ENCODE assay signal across 9 cellular contexts in the genomic region with DNA sequence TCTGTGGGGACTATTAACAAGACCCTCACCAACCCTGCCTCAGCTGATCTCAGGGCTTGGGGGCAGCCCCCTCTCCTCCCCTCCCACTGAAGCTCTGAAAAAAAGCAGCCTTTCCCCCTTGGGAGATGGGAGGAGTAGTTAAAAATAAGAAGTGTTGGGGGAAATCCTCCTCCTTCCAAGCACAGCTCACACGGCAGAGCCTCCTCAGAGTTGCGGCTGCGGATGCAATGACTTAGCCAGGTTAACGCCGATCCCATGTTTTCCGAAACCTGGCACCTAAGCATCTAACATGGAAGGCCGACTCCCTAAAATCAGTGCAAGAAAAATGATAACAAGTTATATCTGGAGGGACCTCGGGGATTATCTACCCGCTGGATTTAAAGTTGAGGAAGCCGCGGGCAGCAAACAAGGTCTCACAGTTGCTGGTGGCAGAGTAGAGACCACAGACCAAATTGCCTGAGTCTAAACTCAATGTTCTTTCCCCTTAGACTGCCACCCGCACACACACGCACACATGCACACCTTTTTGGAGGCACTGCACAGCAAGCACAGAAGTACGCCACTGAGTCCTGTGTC. TPM values are rescaled to one million over a fixed set of nuclear protein-coding genes. Genes with fewer than 3 reads are reported as not detected.
DNase-seq lines count a peak whose midpoint lies in the region; ATAC-seq and TF ChIP-seq lines count a peak whose summit lies in the region.
"Had no signal": no experiment of that assay in that cellular context is flagged by ENCODE, and none has a peak within 500 bp of the region (broad histone marks: within the 10 kb centered on the region; RNA-seq: fewer than 3 reads in every experiment).

No MANE protein-coding gene starts in this region.

- intact Hi-C loops in IMR-90 (cut with micrococcal nuclease) (no loop called here), breast epithelium (cut with DNase I; ENCODE audit: low total_unique reads) (no loop called here)

- peak overlapping the region; percentile 50 for H2BK20ac ChIP-seq in IMR-90 (ENCODE audit: low read depth, low read length)

- peak overlapping the region; percentile 80 for H3K4me2 ChIP-seq in IMR-90 (ENCODE audit: low read depth, low read length)

- H3K9me3 ChIP-seq in IMR-90 (ENCODE audit: control insufficient read depth, insufficient read depth, low read length): no peaks in the 10 kb centered on the region
- H3K9me3 ChIP-seq in breast epithelium: no peaks in the 10 kb centered on the region

- peak overlapping the region; percentile 93 for H2AFZ ChIP-seq in IMR-90 (replicated peaks; ENCODE audit: low read length, poor library complexity)

- H2BK120ac ChIP-seq in IMR-90 (ENCODE audit: low read depth, low read length): peak overlapping the region; percentile 95

- no peaks in the 10 kb centered on the region; the same call in 1 of the 2 replicates for H3K9me1 ChIP-seq in IMR-90 (ENCODE audit: insufficient read depth, low read length)

- H3K4me1 ChIP-seq in IMR-90 (ENCODE audit: control insufficient read depth, insufficient read depth, low read length) (peaks cover 4% of the 10 kb centered on the region), breast epithelium (no peaks in the 10 kb centered on the region)

- H4K20me1 ChIP-seq in IMR-90 (ENCODE audit: insufficient read depth, low read length): peaks cover 36% of the 10 kb centered on the region

- peak overlapping the region; percentile 80 for H3K4ac ChIP-seq in IMR-90 (ENCODE audit: low read depth, low read length)

- H2BK15ac ChIP-seq in IMR-90 (ENCODE audit: low read depth, low read length): peak overlapping the region; percentile 84; the same call in 2 of the 3 replicates

- H3K4me1 Mint-ChIP-seq in stimulated activated memory B cell treated with anti-CD40 and anti-IgM and Interleukin-4, amounts not matched to agents 10 μg/mL and 1 μg/mL and 100 μg/mL, for 72 hours: peaks cover 17% of the 10 kb centered on the region

- peaks cover 69% of the 10 kb centered on the region for H3K27me3 Mint-ChIP-seq in stimulated activated memory B cell treated with anti-CD40 and anti-IgM and Interleukin-4, amounts not matched to agents 10 μg/mL and 1 μg/mL and 100 μg/mL, for 72 hours

- H3K9ac ChIP-seq in IMR-90 (ENCODE audit: low read depth, low read length): peak overlapping the region; percentile 86

- H3K18ac ChIP-seq in IMR-90 (ENCODE audit: low read depth, low read length): peak overlapping the region; percentile 25

- peak overlapping the region; percentile 43 for H3K4me3 ChIP-seq in IMR-90 (ENCODE audit: insufficient read depth, low read depth, low read length)
- peak overlapping the region; percentile 85 to 93 (median 90) for H3K4me3 ChIP-seq in breast epithelium
- peak overlapping the region; percentile 87 for H3K4me3 ChIP-seq in kidney epithelial cell (ENCODE audit: low read depth, low read length)

- no TSS peak for BruUV-seq in IMR-90 (replicated peaks; lab: Mats Ljungman, UMichigan)

- H4K91ac ChIP-seq in IMR-90 (ENCODE audit: insufficient read depth, low read depth, low read length): peak overlapping the region; percentile 90

- peak overlapping the region; percentile 48; the same call in 1 of the 2 replicates for H4K5ac ChIP-seq in IMR-90 (ENCODE audit: low read depth, low read length)

- no peak for TF ChIP-seq POLR2A in IMR-90 (IDR thresholded peaks at IDR 0.05; ENCODE audit: low read depth, low read length)
- no peak for TF ChIP-seq POLR2A in breast epithelium (IDR thresholded peaks at IDR 0.05)

- H3K27ac ChIP-seq in IMR-90 (ENCODE audit: insufficient read depth, low read length) (peak overlapping the region; percentile 80), breast epithelium (peak overlapping the region; percentile 93 to 95)

- 53% methylated on average over 5 of the region's 14 CpGs; no CpG with 5 or more reads in 1 of the 2 experiments for WGBS in IMR-90 (ENCODE audit: extremely low coverage in 2 of 2, insufficient read length in 1 of 2), 2 experiments

- H3K27me3 ChIP-seq in IMR-90 (ENCODE audit: control insufficient read depth, insufficient read depth, low read length) (no peaks in the 10 kb centered on the region), breast epithelium (no peaks in the 10 kb centered on the region), kidney epithelial cell (ENCODE audit: control insufficient read depth, insufficient read depth, low read length) (no peaks in the 10 kb centered on the region)

- peak overlapping the region; percentile 71 for H3K56ac ChIP-seq in IMR-90 (ENCODE audit: extremely low read depth, insufficient read depth, low read length)

- DNase-seq in IMR-90: no peak
- no peak for DNase-seq in breast epithelium (ENCODE audit: low spot score in 2 of 2)
- no peak for DNase-seq in kidney epithelial cell (ENCODE audit: low read depth)
- DNase-seq in NCI-H2227 treated with DMSO at 0.1 percent for 48 hours (lab: John Stamatoyannopoulos, UW): no peak
- DNase-seq in iPS-NIHi11 (ENCODE audit: low spot score): no peak
- no peak for DNase-seq in Ammon's horn (ENCODE audit: low spot score)
- DNase-seq: activated CD8-positive, alpha-beta memory T cell treated with anti-CD3 and anti-CD28 coated beads for 24 hours had no signal

- H2AK9ac ChIP-seq in IMR-90 (replicated peaks; ENCODE audit: low read depth, low read length, poor library complexity): peak overlapping the region; percentile 93

- in situ Hi-C loops in IMR-90 (cut with MboI; ENCODE audit: low sequenced_read_pairs): loop anchor here (10.0 kb wide), 1 partner anchor 147 kb away; no protein-coding TSS in a partner anchor

- peak overlapping the region; percentile 98 for H3K14ac ChIP-seq in IMR-90 (replicated peaks; ENCODE audit: low read depth, low read length)

- POLR2A ChIA-PET in IMR-90 (lab: Charles Lee; ENCODE audit: unreplicated experiment): no interaction called here

- H3K23ac ChIP-seq in IMR-90 (ENCODE audit: low read depth, low read length): peak overlapping the region; percentile 91

- dilution Hi-C loops in IMR-90 (cut with HindIII; ENCODE audit: low sequenced_read_pairs, unreplicated experiment): no loop called here

- H3K4me3 Mint-ChIP-seq in stimulated activated memory B cell treated with anti-CD40 and anti-IgM and Interleukin-4, amounts not matched to agents 10 μg/mL and 1 μg/mL and 100 μg/mL, for 72 hours: peak overlapping the region; percentile 76

- no peak for TF ChIP-seq CTCF in IMR-90 (conservative IDR thresholded peaks at IDR 0.05; ENCODE audit: low read depth, low read length)
- no peak for TF ChIP-seq CTCF in breast epithelium (IDR thresholded peaks at IDR 0.05)
- TF ChIP-seq CTCF in kidney epithelial cell (IDR thresholded peaks at IDR 0.05; ENCODE audit: insufficient read depth, low read length, poor library complexity, severe bottlenecking): no peak

- no peak overlapping the region for H3K27ac Mint-ChIP-seq in stimulated activated memory B cell treated with anti-CD40 and anti-IgM and Interleukin-4, amounts not matched to agents 10 μg/mL and 1 μg/mL and 100 μg/mL, for 72 hours

- no peaks in the 10 kb centered on the region for H3K9me3 Mint-ChIP-seq in stimulated activated memory B cell treated with anti-CD40 and anti-IgM and Interleukin-4, amounts not matched to agents 10 μg/mL and 1 μg/mL and 100 μg/mL, for 72 hours

- TF ChIP-seq RAD21 in IMR-90 (IDR thresholded peaks at IDR 0.05; ENCODE audit: low read length): no peak

- peak overlapping the region; percentile 98 for H2AK5ac ChIP-seq in IMR-90 (ENCODE audit: low read depth, low read length)

- no peaks in the 10 kb centered on the region for H3K36me3 Mint-ChIP-seq in stimulated activated memory B cell treated with anti-CD40 and anti-IgM and Interleukin-4, amounts not matched to agents 10 μg/mL and 1 μg/mL and 100 μg/mL, for 72 hours

- H3K36me3 ChIP-seq in IMR-90 (ENCODE audit: control insufficient read depth, insufficient read depth, low read length) (peaks cover 16% of the 10 kb centered on the region), breast epithelium (no peaks in the 10 kb centered on the region), kidney epithelial cell (ENCODE audit: control insufficient read depth, insufficient read depth, low read length) (peaks cover 2% of the 10 kb centered on the region)

- CTCF ChIA-PET in IMR-90 (lab: Yijun Ruan, JAX): no interaction called here

- no peak for ATAC-seq in IMR-90 (ENCODE audit: low read depth)
- ATAC-seq in stimulated activated memory B cell treated with anti-CD40 and anti-IgM and Interleukin-4, amounts not matched to agents 10 μg/mL and 1 μg/mL and 100 μg/mL, for 72 hours: no peak
- ATAC-seq in HG03039 (IDR thresholded peaks at IDR 0.05; ENCODE audit: unreplicated experiment): no peak

- peak overlapping the region; percentile 79 for H2BK5ac ChIP-seq in IMR-90 (ENCODE audit: low read depth, low read length, poor library complexity, severe bottlenecking)

- H4K8ac ChIP-seq in IMR-90 (ENCODE audit: low read depth in 2 of 2, low read length in 2 of 2): peak overlapping the region; percentile 94 to 96

- H3K79me1 ChIP-seq in IMR-90 (ENCODE audit: low read depth in 1 of 2, low read length in 2 of 2): peaks cover 4 to 23% of the 10 kb centered on the region in 2 experiments; a peak in 3 of 4 replicates

TF ChIP-seq in IMR-90, 13 proteins besides CTCF, POLR2A, EP300 and RAD21 (continues in another document):
- TF ChIP-seq MAZ (IDR thresholded peaks at IDR 0.05; ENCODE audit: borderline replicate concordance, low read depth, low read length): no peak
- TF ChIP-seq, protein P1, sequence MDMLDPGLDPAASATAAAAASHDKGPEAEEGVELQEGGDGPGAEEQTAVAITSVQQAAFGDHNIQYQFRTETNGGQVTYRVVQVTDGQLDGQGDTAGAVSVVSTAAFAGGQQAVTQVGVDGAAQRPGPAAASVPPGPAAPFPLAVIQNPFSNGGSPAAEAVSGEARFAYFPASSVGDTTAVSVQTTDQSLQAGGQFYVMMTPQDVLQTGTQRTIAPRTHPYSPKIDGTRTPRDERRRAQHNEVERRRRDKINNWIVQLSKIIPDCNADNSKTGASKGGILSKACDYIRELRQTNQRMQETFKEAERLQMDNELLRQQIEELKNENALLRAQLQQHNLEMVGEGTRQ (IDR thresholded peaks at IDR 0.05; ENCODE audit: low read depth, low read length): no peak
- TF ChIP-seq RFX5 (IDR thresholded peaks at IDR 0.05; ENCODE audit: low read depth, low read length): no peak
- no peak for TF ChIP-seq FOS (IDR thresholded peaks at IDR 0.05; ENCODE audit: low read depth, low read length)
- no peak for TF ChIP-seq SMC3 (IDR thresholded peaks at IDR 0.05; ENCODE audit: low read depth, low read length)
- TF ChIP-seq MAFK (IDR thresholded peaks at IDR 0.05; ENCODE audit: low read depth, low read length): no peak
- no peak for TF ChIP-seq BHLHE40 (IDR thresholded peaks at IDR 0.05; ENCODE audit: low read depth, low read length)

RNA-seq across cellular contexts. Expression of a gene that starts 1.1 kb away (rescaled TPM):
- total RNA-seq in IMR-90 (2012; rRNA removed) (661 and 997 TPM in 2 replicates), breast epithelium (100 to 1,000 TPM; 333 to 609 (median 575) TPM), kidney epithelial cell (818 and 847 TPM in 2 replicates)
- 1,566 and 1,623 TPM in 2 replicates for polyA plus RNA-seq in IMR-90 (2012; rRNA removed)
- polyA plus RNA-seq in IMR-90 (2012; cell fraction: cytosol; rRNA removed): 700 and 932 TPM in 2 replicates
- polyA plus RNA-seq in IMR-90 (2012; cell fraction: nucleus; rRNA removed; ENCODE audit: low replicate concordance): 972 and 2,415 TPM in 2 replicates
